ENCODE assay signal across 9 cellular contexts in genomic region chr7:13988765-13989137, GRCh38. TPM values are rescaled to one million over a fixed set of nuclear protein-coding genes. Genes with fewer than 3 reads are reported as not detected.
DNase-seq lines count a peak whose midpoint lies in the region; ATAC-seq and TF ChIP-seq lines count a peak whose summit lies in the region.
"Had no signal": no experiment of that assay in that cellular context is flagged by ENCODE, and none has a peak within 500 bp of the region (broad histone marks: within the 10 kb centered on the region; RNA-seq: fewer than 3 reads in every experiment).

No MANE protein-coding gene starts in this region.

- H3K79me2 ChIP-seq in H9 (ENCODE audit: insufficient read depth, low read length) = no peaks in the 10 kb centered on the region; the same call in 1 of the 2 replicates

- H4K20me1 ChIP-seq in H9 (ENCODE audit: control insufficient read depth, insufficient read depth, insufficient read length) = no peaks in the 10 kb centered on the region

- H3K4me3 ChIP-seq in fibroblast of the aortic adventitia (ENCODE audit: low read depth, low read length) (peak overlapping the region; percentile 86), gastrocnemius medialis (peak overlapping the region; percentile 70 to 76 (median 74))

- H4K91ac ChIP-seq in H9 (ENCODE audit: insufficient read length, low read depth, low read length) = no peak overlapping the region

- H3K4me1 ChIP-seq in H9 (ENCODE audit: insufficient read depth, low read length) (no peaks in the 10 kb centered on the region; the same call in 1 of the 2 replicates), gastrocnemius medialis (peaks cover 8 to 12% of the 10 kb centered on the region in 2 donors)

- H3K27ac Mint-ChIP-seq in H9 = no peak overlapping the region
- no peak overlapping the region for H3K27ac Mint-ChIP-seq in natural killer cell
- H3K27ac Mint-ChIP-seq: activated naive CD8-positive, alpha-beta T cell treated with anti-CD3 and anti-CD28 coated beads, Interleukin-2, amount 50 U/mL, for 24 hours had no signal

- peak overlapping the region; percentile 88 for H3K9ac ChIP-seq in H9 (ENCODE audit: extremely low read depth, insufficient read length, low read length)

- intact Hi-C loops in gastrocnemius medialis (cut with DNase I; ENCODE audit: low total_unique reads) = no loop called here
- intact Hi-C loops in natural killer cell (cut with micrococcal nuclease) = no loop called here

- H3K14ac ChIP-seq in H9 (ENCODE audit: insufficient read depth, low read length) = no peak overlapping the region

- H2BK15ac ChIP-seq in H9 (ENCODE audit: low read depth, low read length) = no peak overlapping the region

- no peak for ATAC-seq in gastrocnemius medialis
- ATAC-seq in HG02759 (IDR thresholded peaks at IDR 0.05; ENCODE audit: unreplicated experiment) = no peak
- ATAC-seq in HG02870 (IDR thresholded peaks at IDR 0.05; ENCODE audit: unreplicated experiment) = no peak
- no peak for ATAC-seq in natural killer cell
- ATAC-seq: activated naive CD8-positive, alpha-beta T cell treated with anti-CD3 and anti-CD28 coated beads, Interleukin-2, amount 50 U/mL, for 24 hours had no signal

- H3K4me1 Mint-ChIP-seq in H9 = peaks cover 32 to 38% of the 10 kb centered on the region in 2 experiments
- H3K4me1 Mint-ChIP-seq in natural killer cell = no peaks in the 10 kb centered on the region
- H3K4me1 Mint-ChIP-seq: activated naive CD8-positive, alpha-beta T cell treated with anti-CD3 and anti-CD28 coated beads, Interleukin-2, amount 50 U/mL, for 24 hours had no signal

- H4K5ac ChIP-seq in H9 (ENCODE audit: insufficient read length, low read depth, low read length) = no peak overlapping the region

- H3K9me3 Mint-ChIP-seq in H9 (no peaks in the 10 kb centered on the region), natural killer cell (no peaks in the 10 kb centered on the region)
- H3K9me3 Mint-ChIP-seq: activated naive CD8-positive, alpha-beta T cell treated with anti-CD3 and anti-CD28 coated beads, Interleukin-2, amount 50 U/mL, for 24 hours had no signal

- WGBS in H9 (ENCODE audit: extremely low coverage, insufficient read length, low lambda C conversion rate) = no CpG with 5 or more reads among the region's 5 CpGs

- peaks cover 0 to 2% (median 0%) of the 10 kb centered on the region in 3 experiments; a peak in 1 of 7 replicates for H3K36me3 Mint-ChIP-seq in H9 (ENCODE audit: insufficient read depth in 1 of 3, low read depth in 3 of 3)
- no peaks in the 10 kb centered on the region for H3K36me3 Mint-ChIP-seq in natural killer cell

- H3K79me1 ChIP-seq in H9 (ENCODE audit: insufficient read depth, low read depth, low read length, poor library complexity, severe bottlenecking) = no peaks in the 10 kb centered on the region

- H3K56ac ChIP-seq in H9 (ENCODE audit: insufficient read length, low read depth, low read length) = no peak overlapping the region

- no peak for TF ChIP-seq POLR2A in gastrocnemius medialis (IDR thresholded peaks at IDR 0.05)

- H3K36me3 ChIP-seq in gastrocnemius medialis = no peaks in the 10 kb centered on the region

- H2BK20ac ChIP-seq in H9 (ENCODE audit: low read depth, low read length, poor library complexity, severe bottlenecking) = no peak overlapping the region

- H2AFZ ChIP-seq in H9 (ENCODE audit: low read length) = no peak overlapping the region

- no peaks in the 10 kb centered on the region for H3K27me3 ChIP-seq in H9 (ENCODE audit: insufficient read depth, low read length)
- H3K27me3 ChIP-seq in gastrocnemius medialis = peaks cover 0 to 12% (median 4%) of the 10 kb centered on the region in 3 donors

- H2BK12ac ChIP-seq in H9 (ENCODE audit: insufficient read length, low read depth, low read length) = no peak overlapping the region

- no peak overlapping the region for H2BK120ac ChIP-seq in H9 (ENCODE audit: low read depth, low read length, poor library complexity, severe bottlenecking)

- H3K27ac ChIP-seq in H9 (ENCODE audit: insufficient read length, low read depth, low read length) (peak overlapping the region; percentile 82), gastrocnemius medialis (peak overlapping the region; percentile 44 to 78 (median 72))

- H2BK5ac ChIP-seq in H9 (ENCODE audit: insufficient read length, low read length) = no peak overlapping the region

- TF ChIP-seq CTCF in H9 (conservative IDR thresholded peaks at IDR 0.05) (no peak), fibroblast of the aortic adventitia (IDR thresholded peaks at IDR 0.05; ENCODE audit: insufficient read depth, low read length) (no peak), gastrocnemius medialis (IDR thresholded peaks at IDR 0.05 in 4 of 5, conservative IDR thresholded peaks at IDR 0.05 in 1 of 5) (no peak), natural killer cell (IDR thresholded peaks at IDR 0.05) (no peak)

- H4K8ac ChIP-seq in H9 (replicated peaks; ENCODE audit: insufficient read length, low read depth, low read length) = no peak overlapping the region

- no peaks in the 10 kb centered on the region for H3K9me3 ChIP-seq in H9 (ENCODE audit: control insufficient read depth, low read depth, low read length)
- no peaks in the 10 kb centered on the region for H3K9me3 ChIP-seq in gastrocnemius medialis

- no peak overlapping the region for H2AK5ac ChIP-seq in H9 (ENCODE audit: insufficient read length, low read length)

- H3K27me3 Mint-ChIP-seq in H9 (ENCODE audit: low read depth) = no peaks in the 10 kb centered on the region
- peaks cover 15 to 21% of the 10 kb centered on the region in 2 donors for H3K27me3 Mint-ChIP-seq in natural killer cell (ENCODE audit: low read depth in 2 of 2)

- H3K4me2 ChIP-seq in H9 (ENCODE audit: insufficient read depth, insufficient read length, low read length) = peak overlapping the region; percentile 93

- no peak overlapping the region for H3K4me3 Mint-ChIP-seq in H9
- no peak overlapping the region for H3K4me3 Mint-ChIP-seq in natural killer cell
- H3K4me3 Mint-ChIP-seq: activated naive CD8-positive, alpha-beta T cell treated with anti-CD3 and anti-CD28 coated beads, Interleukin-2, amount 50 U/mL, for 24 hours had no signal

- peaks cover 19% of the 10 kb centered on the region for H3K23me2 ChIP-seq in H9 (ENCODE audit: insufficient read length, low read depth, low read length, poor library complexity, severe bottlenecking)

- H3K18ac ChIP-seq in H9 (ENCODE audit: insufficient read length, low read depth, low read length) = no peak overlapping the region

- H3K23ac ChIP-seq in H9 (ENCODE audit: insufficient read length, low read depth, low read length) = no peak overlapping the region

- in situ Hi-C loops in gastrocnemius medialis (cut with MboI; ENCODE audit: low sequenced_read_pairs in 4 of 4) = no loop called here

- DNase-seq in H9 = peak; percentile 58
- peak; percentile 40 for DNase-seq in RPMI8226
- DNase-seq in fibroblast of the aortic adventitia (ENCODE audit: low read depth) = peak; percentile 26
- no peak for DNase-seq in gastrocnemius medialis
- no peak for DNase-seq in natural killer cell
- no peak for DNase-seq in epidermal melanocyte (ENCODE audit: insufficient read length, low spot score)
- DNase-seq: activated naive CD8-positive, alpha-beta T cell treated with anti-CD3 and anti-CD28 coated beads, Interleukin-2, amount 50 U/mL, for 24 hours had no signal

- no peak overlapping the region for H3K4ac ChIP-seq in H9 (ENCODE audit: low read depth, low read length)

- H3T11ph ChIP-seq in H9 (ENCODE audit: low read length) = no peak overlapping the region

RNA-seq across cellular contexts. Expression of gene ETV1, which starts 0.7 kb away (rescaled TPM):
- total RNA-seq in H9 (2021) = 68.5 and 71.8 TPM in 2 replicates
- 5.8 and 75.7 TPM in 2 replicates for total RNA-seq in fibroblast of the aortic adventitia (ENCODE audit: low replicate concordance)
- total RNA-seq in gastrocnemius medialis = 1 to 10 TPM in 2 of 4 donors, under 1 TPM in 2; 0.41 to 2.0 (median 0.83) TPM
- total RNA-seq in natural killer cell = under 1 TPM in 1 of 3 donors, not detected in 2; 0.53 TPM

Comparison
In these comparisons a context has a peak if more than half of its experiments do, and no peak if none do; other contexts are left out.
1. DNase-seq: peak in H9 (single experiment), RPMI8226 (single experiment) and fibroblast of the aortic adventitia (single experiment); none in gastrocnemius medialis (0 of 2), natural killer cell (single experiment) and epidermal melanocyte (single experiment).